In genomic region chr4:186798951-186799659, GRCh38 we compare ENCODE assay signal across 1 cellular context.
TF ChIP-seq lines count a peak whose summit lies in the region.

No MANE protein-coding gene starts in this region.

TF ChIP-seq in HCT116, 20 proteins besides CTCF, POLR2A, EP300 and RAD21 (continued from another document):
- TF ChIP-seq REST (IDR thresholded peaks at IDR 0.05; ENCODE audit: low read depth): no peak
- TF ChIP-seq FOSL1 (IDR thresholded peaks at IDR 0.05; ENCODE audit: low read depth): no peak
- TF ChIP-seq ATF3 (IDR thresholded peaks at IDR 0.05): no peak
- TF ChIP-seq CBX3 (IDR thresholded peaks at IDR 0.05; ENCODE audit: low read depth): no peak
- no peak for TF ChIP-seq SP1 (IDR thresholded peaks at IDR 0.05; ENCODE audit: low read depth)
- TF ChIP-seq JUND (IDR thresholded peaks at IDR 0.05): no peak
- TF ChIP-seq MAX (IDR thresholded peaks at IDR 0.05): no peak
- TF ChIP-seq EGR1 (IDR thresholded peaks at IDR 0.05; ENCODE audit: low read depth): no peak
- TF ChIP-seq ZNF274 (IDR thresholded peaks at IDR 0.05; ENCODE audit: low read depth, low read length): no peak
